19 cellular contexts compared by ENCODE assay signal in the genomic region with DNA sequence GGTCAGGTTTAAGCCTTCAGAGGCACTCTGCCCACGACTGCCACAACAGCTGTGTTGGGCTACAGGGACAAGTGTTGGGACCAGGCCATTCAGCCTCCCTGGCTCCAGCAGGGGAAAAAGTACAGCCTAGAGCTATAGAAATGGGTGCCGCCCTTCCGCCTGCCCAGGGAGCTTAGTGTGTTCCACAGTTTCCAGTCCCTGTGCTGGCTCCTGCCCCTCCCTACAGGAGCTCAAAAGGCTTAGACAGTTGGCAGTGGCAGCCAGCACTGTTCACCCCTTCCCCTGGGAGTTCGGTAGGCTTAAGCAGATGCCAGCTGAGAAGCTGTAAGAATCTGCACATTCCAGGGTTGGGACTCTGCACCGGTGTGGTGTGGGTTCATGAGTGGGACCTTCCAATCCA.
DNase-seq lines count a peak whose midpoint lies in the region; ATAC-seq, FAIRE-seq and TF ChIP-seq lines count a peak whose summit lies in the region.
"Had no signal": no experiment of that assay in that cellular context is flagged by ENCODE, and none has a peak within 500 bp of the region (broad histone marks: within the 10 kb centered on the region; RNA-seq: fewer than 3 reads in every experiment).

No MANE protein-coding gene starts in this region.

- H3K4ac ChIP-seq in neuronal stem cell (ENCODE audit: low read length): no peak overlapping the region

- no peaks in the 10 kb centered on the region for H3K27me3 ChIP-seq in WERI-Rb-1 (ENCODE audit: insufficient read depth, low read depth, severe bottlenecking)
- H3K27me3 ChIP-seq in neuronal stem cell (ENCODE audit: control insufficient read depth in 3 of 3, insufficient read depth in 3 of 3, low read depth in 1 of 3, low read length in 3 of 3): no peaks in the 10 kb centered on the region
- H3K27me3 ChIP-seq: BLaER1 treated with 17β-estradiol and CSF1 and Interleukin-3, amounts not matched to agents 10 nM and 100 nM had no signal

- H2BK15ac ChIP-seq in neuronal stem cell (ENCODE audit: low read length): no peak overlapping the region

- H2BK12ac ChIP-seq in neuronal stem cell (ENCODE audit: low read length): no peak overlapping the region

- no peak overlapping the region for H4K91ac ChIP-seq in neuronal stem cell (ENCODE audit: low read depth, low read length, poor library complexity)

- H3K36me3 ChIP-seq in WERI-Rb-1 (no peaks in the 10 kb centered on the region), neuronal stem cell (replicated peaks in 1 of 2; ENCODE audit: control insufficient read depth in 2 of 2, insufficient read depth in 2 of 2, low read length in 2 of 2) (no peaks in the 10 kb centered on the region)
- H3K36me3 ChIP-seq: BLaER1 treated with 17β-estradiol and CSF1 and Interleukin-3, amounts not matched to agents 10 nM and 100 nM had no signal

- H4K8ac ChIP-seq in neuronal stem cell (ENCODE audit: low read depth, low read length): no peak overlapping the region

- no peak overlapping the region for H3K23ac ChIP-seq in neuronal stem cell (ENCODE audit: low read depth, low read length, poor library complexity)

- ATAC-seq in HG03354 (IDR thresholded peaks at IDR 0.05; ENCODE audit: poor library complexity, severe bottlenecking, unreplicated experiment) (no peak), HG03039 (IDR thresholded peaks at IDR 0.05; ENCODE audit: unreplicated experiment) (no peak)

- no peak overlapping the region for H2AFZ ChIP-seq in neuronal stem cell (ENCODE audit: low read length)
- H2AFZ ChIP-seq: GM23248 had no signal

- DNase-seq in D341Med (ENCODE audit: low spot score) (peak; percentile 86), NCI-H524 (lab: John Stamatoyannopoulos, UW) (peak; percentile 69 to 86), WERI-Rb-1 (peak; percentile 18), neuronal stem cell (ENCODE audit: low spot score) (no peak), RCC 7860 (ENCODE audit: low spot score) (no peak)
- DNase-seq: ACHN; CD4-positive, CD25-positive, alpha-beta regulatory T cell; DMS153; DMS79 treated with DMSO at 0.1 percent for 48 hours; EL; GM23248; H7; KBM-7 had no signal

- H3K4me2 ChIP-seq in neuronal stem cell (ENCODE audit: insufficient read depth, low read length, poor library complexity, severe bottlenecking): no peak overlapping the region
- H3K4me2 ChIP-seq: BLaER1 treated with 17β-estradiol and CSF1 and Interleukin-3, amounts not matched to agents 10 nM and 100 nM had no signal

- no peak overlapping the region for H3K4me3 ChIP-seq in WERI-Rb-1 (ENCODE audit: low read depth, low read length)
- H3K4me3 ChIP-seq in neuronal stem cell (ENCODE audit: low read length in 2 of 2): no peak overlapping the region
- H3K4me3 ChIP-seq: BLaER1 treated with 17β-estradiol and CSF1 and Interleukin-3, amounts not matched to agents 10 nM and 100 nM; GM23248 had no signal

- H3K79me1 ChIP-seq in neuronal stem cell (ENCODE audit: low read depth, low read length): no peaks in the 10 kb centered on the region

- H3K14ac ChIP-seq in neuronal stem cell (ENCODE audit: low read length): peak overlapping the region; percentile 87

- H3K4me1 ChIP-seq in neuronal stem cell (ENCODE audit: control insufficient read depth in 2 of 2, insufficient read depth in 1 of 2, low read depth in 1 of 2, low read length in 2 of 2): no peaks in the 10 kb centered on the region
- H3K4me1 ChIP-seq: BLaER1 treated with 17β-estradiol and CSF1 and Interleukin-3, amounts not matched to agents 10 nM and 100 nM had no signal

- no peak overlapping the region for H3K9ac ChIP-seq in neuronal stem cell (ENCODE audit: low read depth, low read length, poor library complexity)
- H3K9ac ChIP-seq: BLaER1 treated with 17β-estradiol and CSF1 and Interleukin-3, amounts not matched to agents 10 nM and 100 nM; GM23248 had no signal

- H3K9me3 ChIP-seq in WERI-Rb-1 (ENCODE audit: severe bottlenecking): no peaks in the 10 kb centered on the region
- H3K9me3 ChIP-seq in neuronal stem cell (replicated peaks in 1 of 2; ENCODE audit: control insufficient read depth in 2 of 2, insufficient read depth in 1 of 2, low read depth in 1 of 2, low read length in 2 of 2): no peaks in the 10 kb centered on the region
- H3K9me3 ChIP-seq: BLaER1 treated with 17β-estradiol and CSF1 and Interleukin-3, amounts not matched to agents 10 nM and 100 nM had no signal

- no CpG with 5 or more reads among the region's 5 CpGs for WGBS in neuronal stem cell (ENCODE audit: extremely low coverage in 2 of 2, insufficient read length in 2 of 2, insufficient replicate concordance in 1 of 2), 2 donors

- no peak overlapping the region for H3K27ac ChIP-seq in WERI-Rb-1
- H3K27ac ChIP-seq in neuronal stem cell (replicated peaks; ENCODE audit: low read length): no peak overlapping the region
- H3K27ac ChIP-seq: BLaER1 treated with 17β-estradiol and CSF1 and Interleukin-3, amounts not matched to agents 10 nM and 100 nM; GM23248; HL-60 had no signal

- H2AK5ac ChIP-seq in neuronal stem cell (ENCODE audit: low read depth, low read length): no peak overlapping the region

- no peak for TF ChIP-seq CTCF in WERI-Rb-1 (IDR thresholded peaks at IDR 0.05; ENCODE audit: low read depth, low read length)

- H2BK120ac ChIP-seq in neuronal stem cell (ENCODE audit: low read depth, low read length): no peak overlapping the region

- no peak for FAIRE-seq in RCC 7860 (lab: Jason Lieb, UNC)
- FAIRE-seq: G401.6, GM12891 had no signal

- no peak overlapping the region for H3K18ac ChIP-seq in neuronal stem cell (ENCODE audit: low read length)

- H2BK5ac ChIP-seq in neuronal stem cell (ENCODE audit: low read length): no peak overlapping the region

Comparison
In these comparisons a context has a peak if more than half of its experiments do, and no peak if none do; other contexts are left out.
1. DNase-seq: peak in D341Med (single experiment), NCI-H524 (2 of 2) and WERI-Rb-1 (single experiment); none in neuronal stem cell (single experiment) and RCC 7860 (single experiment).